Comparison of ENCODE assay signal across 1 cellular context in the genomic region with DNA sequence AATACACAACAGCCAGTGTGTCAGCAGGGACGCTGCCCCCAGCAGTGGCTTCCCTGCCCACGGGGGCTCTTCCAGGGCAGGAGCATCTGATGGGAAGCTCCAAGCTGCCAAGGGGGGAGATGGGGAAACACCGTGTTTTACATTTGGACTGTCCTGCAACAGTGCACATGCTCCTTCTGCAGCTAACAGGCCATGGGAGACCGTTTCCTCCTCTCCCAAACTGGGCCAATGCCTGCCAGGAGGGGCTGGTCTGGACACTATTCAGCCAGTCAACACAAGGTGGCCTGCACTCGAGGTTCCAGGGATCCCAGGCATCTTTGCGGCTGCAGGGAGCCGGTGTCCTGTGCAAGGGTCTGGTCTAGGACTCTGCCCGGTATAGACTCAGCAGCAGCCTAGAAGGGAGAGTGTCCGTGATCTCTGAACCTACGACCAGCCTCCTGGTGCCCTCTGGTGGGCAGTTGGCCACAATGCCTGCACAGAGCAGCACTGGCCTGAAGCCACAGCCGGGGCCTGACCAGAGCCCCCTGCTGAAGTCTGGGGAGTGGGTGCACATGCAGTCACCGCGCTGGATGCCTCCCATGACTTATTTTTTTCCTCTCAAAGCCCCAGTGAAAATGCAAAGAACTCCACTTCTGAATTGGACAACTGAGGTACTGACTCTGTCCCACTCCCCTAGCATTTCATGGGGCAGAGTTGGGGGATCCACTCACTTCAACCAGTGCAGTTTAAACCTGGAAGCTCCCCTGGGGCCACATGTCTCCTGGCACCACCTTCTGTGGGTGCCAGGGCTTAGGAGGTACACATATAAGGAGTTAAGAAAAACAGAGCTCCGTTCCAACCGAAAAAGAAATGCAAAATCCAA.
A peak's percentile ranks its signal among the peaks of the same experiment; 100 is the strongest.
TF ChIP-seq lines count a peak whose summit lies in the region.

No MANE protein-coding gene starts in this region.

TF ChIP-seq in GM23338, 12 proteins besides CTCF, POLR2A, EP300 and RAD21:
- TF ChIP-seq POLR2AphosphoS5 (IDR thresholded peaks at IDR 0.05; ENCODE audit: low read depth) (peak; percentile 41), EZH2phosphoT487 (IDR thresholded peaks at IDR 0.05; ENCODE audit: unreplicated experiment) (no peak)
